ENCODE assay signal across 8 cellular contexts in the genomic region with DNA sequence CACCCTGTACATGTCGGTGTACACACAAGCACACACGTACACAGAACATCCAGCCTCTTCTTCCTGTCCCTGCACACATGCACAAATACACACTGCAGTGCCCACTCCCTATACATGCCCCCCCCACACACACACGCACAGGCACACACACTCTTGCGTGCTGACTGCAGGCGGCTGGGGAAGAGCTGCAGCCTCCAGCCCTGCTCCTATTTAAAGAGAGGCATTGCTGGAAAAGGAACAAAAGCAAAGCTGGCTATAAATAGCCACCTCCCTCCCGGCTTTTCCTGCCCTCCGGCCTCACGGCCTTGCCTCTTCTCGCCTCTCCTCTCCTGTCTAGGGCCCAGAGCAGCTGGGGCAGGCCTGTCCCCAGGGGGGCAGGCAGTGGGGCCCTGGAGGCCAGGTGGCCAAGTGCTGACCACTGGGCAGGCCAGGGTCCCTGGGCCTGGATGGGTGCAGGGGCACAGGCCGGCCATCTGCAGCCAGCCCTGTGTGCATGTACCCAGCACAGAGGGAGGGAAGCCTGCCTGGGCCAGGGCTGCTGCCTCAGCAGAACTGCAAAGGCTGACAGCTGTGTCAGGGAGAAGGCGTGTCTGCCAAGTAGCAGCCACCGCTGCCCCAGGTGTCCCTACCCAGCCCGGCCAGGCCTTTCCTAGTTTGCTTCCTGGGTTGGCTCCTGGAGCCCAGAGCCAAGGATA. TPM values are rescaled to one million over a fixed set of nuclear protein-coding genes. Genes with fewer than 3 reads are reported as not detected.
A peak's percentile ranks its signal among the peaks of the same experiment; 100 is the strongest.
DNase-seq lines count a peak whose midpoint lies in the region; ATAC-seq and TF ChIP-seq lines count a peak whose summit lies in the region.

No MANE protein-coding gene starts in this region.

- H3K4me2 ChIP-seq in HCT116 (ENCODE audit: low read length) (peak overlapping the region; percentile 33), parathyroid adenoma (ENCODE audit: low read length) (peak overlapping the region; percentile 64)

- no peak for TF ChIP-seq POLR2A in HCT116 (IDR thresholded peaks at IDR 0.05; ENCODE audit: borderline replicate concordance, extremely low read depth, insufficient read depth, insufficient read length)

- RAD21 ChIA-PET in HCT116 (lab: Charles Lee; ENCODE audit: low non-redundant PET in 1 of 2, low total read pairs in 2 of 2, uncharacterized antibody in 2 of 2, unreplicated experiment in 2 of 2) = no interaction called here

- H3K4me3 ChIP-seq in HCT116 (replicated peaks in 1 of 2; ENCODE audit: low read depth in 1 of 2, low read length in 2 of 2) (no peak overlapping the region), RWPE2 (ENCODE audit: severe bottlenecking) (no peak overlapping the region), fibroblast of villous mesenchyme (ENCODE audit: low read depth, low read length) (no peak overlapping the region), parathyroid adenoma (ENCODE audit: low read depth, low read length) (peak overlapping the region; percentile 35), MG63 (no peak overlapping the region)

- no peak for TF ChIP-seq RAD21 in HCT116 (IDR thresholded peaks at IDR 0.05; ENCODE audit: low read depth)

- TF ChIP-seq CTCF in HCT116 (IDR thresholded peaks at IDR 0.05 in 2 of 3, conservative IDR thresholded peaks at IDR 0.05 in 1 of 3; ENCODE audit: borderline replicate concordance in 1 of 3, insufficient read depth in 1 of 3, low read depth in 2 of 3, low read length in 2 of 3) (no peak), RWPE2 (IDR thresholded peaks at IDR 0.05; ENCODE audit: poor library complexity, severe bottlenecking) (no peak), fibroblast of villous mesenchyme (IDR thresholded peaks at IDR 0.05; ENCODE audit: insufficient read depth, low read depth, low read length) (no peak), parathyroid adenoma (IDR thresholded peaks at IDR 0.05) (no peak)

- H3K4me1 ChIP-seq in HCT116 (ENCODE audit: control insufficient read depth in 1 of 2, insufficient read depth in 2 of 2, low read length in 2 of 2) (peaks cover 11 to 20% of the 10 kb centered on the region in 2 experiments; a peak in 3 of 4 replicates), RWPE2 (ENCODE audit: insufficient read depth, poor library complexity, severe bottlenecking) (no peaks in the 10 kb centered on the region), parathyroid adenoma (peaks cover 8% of the 10 kb centered on the region)

- H3K9me2 ChIP-seq in HCT116 (ENCODE audit: insufficient read depth) = no peaks in the 10 kb centered on the region

- POLR2A ChIA-PET in HCT116 (lab: Charles Lee) = no interaction called here

- intact Hi-C loops in HCT116 (cut with micrococcal nuclease) = no loop called here

- DNase-seq in HCT116 (ENCODE audit: low read depth, low spot score) = no peak
- no peak for DNase-seq in RWPE2 (ENCODE audit: low spot score)
- peak; percentile 24 for DNase-seq in fibroblast of villous mesenchyme (ENCODE audit: low read depth)
- no peak for DNase-seq in SW 1271 (lab: John Stamatoyannopoulos, UW)
- DNase-seq in MG63 = no peak

- no peaks in the 10 kb centered on the region for H4K20me1 ChIP-seq in HCT116 (ENCODE audit: insufficient read depth)

- H3K9ac ChIP-seq in HCT116 (ENCODE audit: low read length) = no peak overlapping the region
- H3K9ac ChIP-seq in parathyroid adenoma = no peak overlapping the region

- H3K27ac ChIP-seq in HCT116 (ENCODE audit: low read depth, low read length) (peak overlapping the region; percentile 12; the same call in 1 of the 2 replicates), RWPE2 (ENCODE audit: poor library complexity, severe bottlenecking) (no peak overlapping the region), parathyroid adenoma (peak overlapping the region; percentile 53)

- H3K36me3 ChIP-seq in HCT116 (ENCODE audit: control insufficient read depth in 1 of 2, insufficient read depth in 2 of 2, low read length in 2 of 2) (no peaks in the 10 kb centered on the region), RWPE2 (ENCODE audit: low read depth) (no peaks in the 10 kb centered on the region), parathyroid adenoma (ENCODE audit: control insufficient read depth, insufficient read depth, low read length) (no peaks in the 10 kb centered on the region), MG63 (no peaks in the 10 kb centered on the region)

- no peaks in the 10 kb centered on the region for H3K27me3 ChIP-seq in HCT116 (ENCODE audit: insufficient read depth, low read length)
- H3K27me3 ChIP-seq in RWPE2 (ENCODE audit: insufficient read depth, poor library complexity, severe bottlenecking) = no peaks in the 10 kb centered on the region
- H3K27me3 ChIP-seq in parathyroid adenoma (ENCODE audit: control insufficient read depth, insufficient read depth, low read length) = no peaks in the 10 kb centered on the region
- H3K27me3 ChIP-seq in MG63 = no peaks in the 10 kb centered on the region

- H2AFZ ChIP-seq in HCT116 (ENCODE audit: low read depth, low read length, poor library complexity, severe bottlenecking) (no peak overlapping the region), parathyroid adenoma (peak overlapping the region; percentile 87)

- no TSS peak for BruUV-seq in HCT116 (replicated peaks; lab: Mats Ljungman, UMichigan)

- CTCF ChIA-PET in HCT116 (lab: Charles Lee) = no interaction called here

- H3K79me2 ChIP-seq in HCT116 (ENCODE audit: insufficient read depth, low read length) (no peaks in the 10 kb centered on the region), parathyroid adenoma (no peaks in the 10 kb centered on the region)

- ATAC-seq in HCT116 (peak; percentile 41), RWPE2 (ENCODE audit: low read depth) (peak; percentile 64), GM21515 (IDR thresholded peaks at IDR 0.05; ENCODE audit: unreplicated experiment) (no peak), GM19467 (IDR thresholded peaks at IDR 0.05; ENCODE audit: unreplicated experiment) (no peak)

- H3K9me3 ChIP-seq in HCT116 (ENCODE audit: control insufficient read depth in 1 of 2, insufficient read depth in 1 of 2, low read depth in 1 of 2, low read length in 2 of 2) (no peaks in the 10 kb centered on the region), RWPE2 (ENCODE audit: severe bottlenecking) (no peaks in the 10 kb centered on the region), parathyroid adenoma (ENCODE audit: control insufficient read depth, low read length) (no peaks in the 10 kb centered on the region), MG63 (no peaks in the 10 kb centered on the region)

TF ChIP-seq in HCT116, 20 proteins besides CTCF, POLR2A, EP300 and RAD21:
- TF ChIP-seq FOSL1 (IDR thresholded peaks at IDR 0.05; ENCODE audit: low read depth) = no peak

RNA-seq across cellular contexts. Expression of a gene that starts 25.4 kb away (rescaled TPM):
- 3.7 TPM for total RNA-seq in HCT116 (2021; ENCODE audit: unreplicated experiment)
- 1.5 and 1.7 TPM in 2 replicates for polyA plus RNA-seq in HCT116 (2012)
- 0.43 TPM in 1 of 2 replicates, not detected in the other for total RNA-seq in fibroblast of villous mesenchyme
- 4.9 and 8.9 TPM in 2 replicates for total RNA-seq in MG63 (2014; rRNA removed; shearing (Covaris generic); ENCODE audit: low replicate concordance)

RNA-seq across cellular contexts. Expression of a gene that starts 30.2 kb away (rescaled TPM):
- 47.2 TPM for total RNA-seq in HCT116 (2021; ENCODE audit: unreplicated experiment)
- 32.3 and 37.2 TPM in 2 replicates for polyA plus RNA-seq in HCT116 (2012)
- total RNA-seq in fibroblast of villous mesenchyme = 45.1 and 58.7 TPM in 2 replicates
- 14.2 and 18.4 TPM in 2 replicates for total RNA-seq in MG63 (2014; rRNA removed; shearing (Covaris generic); ENCODE audit: low replicate concordance)

RNA-seq across cellular contexts. Expression of a gene that starts 42.1 kb away (rescaled TPM):
- 27.3 TPM for total RNA-seq in HCT116 (2021; ENCODE audit: unreplicated experiment)
- 20.7 and 32.4 TPM in 2 replicates for polyA plus RNA-seq in HCT116 (2012)
- 48.4 and 61.8 TPM in 2 replicates for total RNA-seq in fibroblast of villous mesenchyme
- 36.6 and 51.8 TPM in 2 replicates for total RNA-seq in MG63 (2014; rRNA removed; shearing (Covaris generic); ENCODE audit: low replicate concordance)

RNA-seq across cellular contexts. Expression of a gene that starts 55.2 kb away (rescaled TPM):
- total RNA-seq in HCT116 (2021; ENCODE audit: unreplicated experiment) (0.64 TPM), fibroblast of villous mesenchyme (81.6 and 102 TPM in 2 replicates)
- polyA plus RNA-seq in HCT116 (2012) = 0.21 and 0.52 TPM in 2 replicates
- 0.89 and 1.1 TPM in 2 replicates for total RNA-seq in MG63 (2014; rRNA removed; shearing (Covaris generic); ENCODE audit: low replicate concordance)

Comparison
In these comparisons a context has a peak if more than half of its experiments do, and no peak if none do; other contexts are left out.
1. ATAC-seq: peak in HCT116 (single experiment) and RWPE2 (single experiment); none in GM21515 (single experiment) and GM19467 (single experiment).